8 cellular contexts compared by ENCODE assay signal in the genomic region with DNA sequence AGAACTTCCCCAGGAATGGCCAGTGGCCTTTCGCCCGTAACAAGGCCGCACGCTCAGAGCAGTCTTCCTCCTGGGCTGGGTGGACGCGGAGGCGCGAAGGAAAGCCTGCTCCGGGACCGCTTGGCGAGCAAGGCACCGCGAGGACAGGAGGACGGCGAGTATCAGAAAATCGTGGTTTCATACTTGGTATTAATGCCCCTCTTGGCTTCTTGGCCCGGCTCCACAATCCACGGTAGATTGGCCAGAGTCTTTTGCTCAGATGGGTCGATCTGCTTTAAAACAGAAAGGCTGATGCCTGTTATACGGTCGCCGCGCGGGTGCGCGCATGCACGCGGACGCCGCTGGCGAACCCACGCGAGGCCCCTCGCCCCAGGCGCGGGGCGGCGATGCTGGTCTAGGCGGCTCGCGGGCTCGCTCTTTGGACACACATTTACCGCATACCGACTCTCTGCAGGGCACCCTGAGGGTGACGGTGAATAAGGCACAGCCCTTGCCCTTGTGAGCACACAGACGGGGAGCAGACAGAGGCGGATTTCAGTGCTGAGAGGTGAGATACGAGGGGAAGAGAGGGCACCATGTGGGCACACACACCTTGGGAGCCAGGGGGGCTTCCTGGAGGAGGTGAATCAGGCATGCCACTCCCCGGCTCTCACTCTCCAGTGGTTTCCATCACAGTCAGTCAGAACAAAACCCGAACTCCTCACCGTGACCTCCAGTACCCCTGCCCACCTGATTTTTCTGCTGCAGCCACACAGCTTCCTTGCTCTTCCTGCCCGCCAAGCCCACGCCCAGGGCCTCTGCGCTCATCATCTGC.
DNase-seq lines count a peak whose midpoint lies in the region; ATAC-seq, FAIRE-seq and TF ChIP-seq lines count a peak whose summit lies in the region.

No MANE protein-coding gene starts in this region.

- no peaks in the 10 kb centered on the region for H3K36me3 ChIP-seq in iPS-15b (ENCODE audit: control insufficient read depth, insufficient read depth, low read length)

- no peak overlapping the region for H3K9ac ChIP-seq in iPS-15b (ENCODE audit: low read depth, low read length)

- H3K36me3 Mint-ChIP-seq in activated naive CD8-positive, alpha-beta T cell treated with anti-CD3 and anti-CD28 coated beads for 36 hours: peaks cover 2% of the 10 kb centered on the region

- peak overlapping the region; percentile 66 for H3K4me3 ChIP-seq in iPS-15b (ENCODE audit: low read depth, low read length)

- no peak for TF ChIP-seq POLR2A in GM12892 (IDR thresholded peaks at IDR 0.05; ENCODE audit: low read depth, low read length)

- peaks cover 25% of the 10 kb centered on the region for H3K27me3 ChIP-seq in iPS-15b (ENCODE audit: control insufficient read depth, insufficient read depth, low read length)

- H3K4me1 ChIP-seq in iPS-15b (ENCODE audit: control insufficient read depth, insufficient read depth, low read length): peaks cover 9% of the 10 kb centered on the region

- peak; percentile 67 for FAIRE-seq in GM12892 (lab: Jason Lieb, UNC)

- peaks cover 12% of the 10 kb centered on the region for H3K4me1 Mint-ChIP-seq in activated naive CD8-positive, alpha-beta T cell treated with anti-CD3 and anti-CD28 coated beads for 36 hours

- ATAC-seq in HG03135 (IDR thresholded peaks at IDR 0.05; ENCODE audit: unreplicated experiment): peak; percentile 56

- peak overlapping the region; percentile 14 for H3K27ac Mint-ChIP-seq in activated naive CD8-positive, alpha-beta T cell treated with anti-CD3 and anti-CD28 coated beads for 36 hours

- H3K9me3 ChIP-seq in iPS-15b (ENCODE audit: control insufficient read depth, insufficient read depth, low read length): no peaks in the 10 kb centered on the region

- peaks cover 45% of the 10 kb centered on the region for H3K27me3 Mint-ChIP-seq in activated naive CD8-positive, alpha-beta T cell treated with anti-CD3 and anti-CD28 coated beads for 36 hours

- H3K4me3 Mint-ChIP-seq in activated naive CD8-positive, alpha-beta T cell treated with anti-CD3 and anti-CD28 coated beads for 36 hours: peak overlapping the region; percentile 70

- H3K9me3 Mint-ChIP-seq in activated naive CD8-positive, alpha-beta T cell treated with anti-CD3 and anti-CD28 coated beads for 36 hours: no peaks in the 10 kb centered on the region

- no peak for DNase-seq in GM12892 (ENCODE audit: insufficient read length)
- DNase-seq in activated naive CD8-positive, alpha-beta T cell treated with anti-CD3 and anti-CD28 coated beads for 36 hours: peak; percentile 23
- peak; percentile 30 to 42 for DNase-seq in stimulated activated CD4-positive, alpha-beta T cell treated with anti-CD3 and anti-CD28 coated beads, Interleukin-2, amount 100 ng/mL, for 24 hours
- no peak for DNase-seq in foreskin melanocyte
- no peak for DNase-seq in DMS 273 treated with DMSO at 0.1 percent for 48 hours (lab: John Stamatoyannopoulos, UW)
- no peak for DNase-seq in occipital lobe (lab: John Stamatoyannopoulos, UW)

Comparison
In these comparisons a context has a peak if more than half of its experiments do, and no peak if none do; other contexts are left out.
1. DNase-seq: peak in activated naive CD8-positive, alpha-beta T cell treated with anti-CD3 and anti-CD28 coated beads for 36 hours (single experiment) and stimulated activated CD4-positive, alpha-beta T cell treated with anti-CD3 and anti-CD28 coated beads, Interleukin-2, amount 100 ng/mL, for 24 hours (2 of 2); none in GM12892 (single experiment), foreskin melanocyte (single experiment), DMS 273 treated with DMSO at 0.1 percent for 48 hours (single experiment) and occipital lobe (single experiment).